In the genomic region with DNA sequence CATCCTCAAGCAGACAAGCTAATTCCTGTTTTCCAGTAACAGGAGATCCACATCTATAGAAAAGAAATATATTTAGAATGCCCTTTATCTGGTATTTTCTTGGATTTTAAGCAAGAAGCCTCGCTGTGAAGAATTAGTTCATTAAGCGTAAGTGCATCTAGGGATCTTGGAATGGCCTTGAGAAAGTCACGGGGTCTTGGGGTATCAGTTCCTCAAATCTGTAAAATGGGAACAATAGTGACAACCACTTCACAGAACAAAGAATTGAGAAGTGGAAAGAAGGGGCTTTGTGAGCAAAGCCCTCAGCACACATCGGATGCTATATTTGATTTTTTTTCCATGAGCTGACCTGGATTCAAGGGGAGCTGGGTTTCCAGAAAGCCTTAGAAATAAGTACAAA, we compare ENCODE assay signal across 25 cellular contexts. TPM values are rescaled to one million over a fixed set of nuclear protein-coding genes. Genes with fewer than 3 reads are reported as not detected.
"Had no signal": no experiment of that assay in that cellular context is flagged by ENCODE, and none has a peak within 500 bp of the region (broad histone marks: within the 10 kb centered on the region; RNA-seq: fewer than 3 reads in every experiment).

No MANE protein-coding gene starts in this region.

- H3K4me3 ChIP-seq: SJSA1 had no signal

- H3K36me3 ChIP-seq: SJSA1 had no signal

- DNase-seq: activated B cell treated with CpG ODN at 0.5 μM for 24 hours; activated CD4-positive, alpha-beta memory T cell treated with anti-CD3 and anti-CD28 coated beads for 36 hours; activated CD4-positive, alpha-beta T cell treated with anti-CD3 and anti-CD28 coated beads, Interleukin-2, amount 10 ng/mL, durations not matched to agents 7 days and 5 days; activated CD8-positive, alpha-beta memory T cell treated with anti-CD3 and anti-CD28 coated beads for 24 hours; activated effector memory CD4-positive, alpha-beta T cell treated with anti-CD3 and anti-CD28 coated beads, Interleukin-2, amount 50 U/mL, for 16 hours; activated naive CD4-positive, alpha-beta T cell treated with Interleukin-2 at 50 U/mL for 16 hours; activated naive CD8-positive, alpha-beta T cell treated with anti-CD3 and anti-CD28 coated beads, Interleukin-2, amount 50 U/mL, for 24 hours; activated T-cell treated with anti-CD3 and anti-CD28 coated beads, Interleukin-2, amount 50 U/mL, for 4 hours; amygdala; cerebellar nuclear complex; KG1; NCI-H1092; NCI-H1417; NCI-H1694; NCI-H2029; NCI-H510A treated with DMSO at 0.1 percent for 48 hours; PC-3; SHP77; T-cell; T-helper 2 cell; T1000 had no signal

- H3K27ac ChIP-seq: SJSA1 had no signal

RNA-seq across cellular contexts. Expression of a gene that starts 32.3 kb away (rescaled TPM):
- total RNA-seq: activated CD4-positive, alpha-beta memory T cell treated with anti-CD3 and anti-CD28 coated beads for 36 hours; LHCN-M2; M059J; PC-3 had no signal

RNA-seq across cellular contexts. Expression of a gene that starts 47.5 kb away (rescaled TPM):
- total RNA-seq: activated CD4-positive, alpha-beta memory T cell treated with anti-CD3 and anti-CD28 coated beads for 36 hours; activated CD4-positive, alpha-beta T cell treated with anti-CD3 and anti-CD28 coated beads, Interleukin-2, amount 10 ng/mL, durations not matched to agents 7 days and 5 days; activated naive CD4-positive, alpha-beta T cell treated with anti-CD3 and anti-CD28 coated beads, Interleukin-2, amount 50 U/mL, for 72 hours had no signal
